ENCODE assay signal across 28 cellular contexts in the genomic region with DNA sequence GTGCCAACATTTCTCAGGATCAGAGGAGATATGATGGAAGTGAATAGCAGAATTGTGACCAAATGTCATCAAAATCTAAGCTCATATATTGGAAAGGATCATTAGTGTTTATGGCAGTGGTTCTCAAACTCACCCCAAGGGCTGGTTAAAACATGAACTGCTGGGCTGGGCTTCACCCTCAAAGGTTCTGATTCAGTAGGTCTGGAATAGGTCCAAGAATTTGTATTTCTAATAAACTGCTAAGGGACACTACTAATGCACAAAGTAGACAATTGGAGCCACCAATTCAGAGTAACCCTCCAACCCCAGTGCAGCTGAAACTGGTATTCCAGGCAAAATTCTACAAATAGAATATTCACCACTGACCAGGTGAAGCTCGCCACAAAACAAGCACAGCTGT.
DNase-seq lines count a peak whose midpoint lies in the region; ATAC-seq and TF ChIP-seq lines count a peak whose summit lies in the region.
"Had no signal": no experiment of that assay in that cellular context is flagged by ENCODE, and none has a peak within 500 bp of the region (broad histone marks: within the 10 kb centered on the region; RNA-seq: fewer than 3 reads in every experiment).

No MANE protein-coding gene starts in this region.

- no peaks in the 10 kb centered on the region for H3K36me3 ChIP-seq in naive thymus-derived CD4-positive, alpha-beta T cell (ENCODE audit: control insufficient read depth in 2 of 3, insufficient read depth in 3 of 3, low read length in 3 of 3)
- H3K36me3 ChIP-seq: BLaER1 treated with 17β-estradiol and CSF1 and Interleukin-3, amounts not matched to agents 10 nM and 100 nM; gastroesophageal sphincter; left ventricle myocardium inferior; thyroid gland had no signal

- no peaks in the 10 kb centered on the region for H3K9me3 Mint-ChIP-seq in activated T-helper 17 cell treated with anti-CD3 and anti-CD28 coated beads, Interleukin-2, amount 50 U/mL, for 72 hours
- peaks cover 0 to 3% (median 0%) of the 10 kb centered on the region in 11 donors for H3K9me3 Mint-ChIP-seq in naive thymus-derived CD4-positive, alpha-beta T cell
- H3K9me3 Mint-ChIP-seq: activated T-cell treated with anti-CD3 and anti-CD28 coated beads, Interleukin-2, amount 50 U/mL, for 24 hours; GM23338; natural killer cell; stimulated activated naive CD8-positive, alpha-beta T cell treated with anti-CD3 and anti-CD28 coated beads, Interleukin-15, Interleukin-2, amounts not matched to agents 100 ng/mL and 50 ng/mL, for 24 hours had no signal

- H3K9me3 ChIP-seq in naive thymus-derived CD4-positive, alpha-beta T cell (ENCODE audit: control insufficient read depth in 2 of 3, low read length in 3 of 3) = no peaks in the 10 kb centered on the region
- H3K9me3 ChIP-seq: BLaER1 treated with 17β-estradiol and CSF1 and Interleukin-3, amounts not matched to agents 10 nM and 100 nM; gastroesophageal sphincter; left ventricle myocardium inferior; thyroid gland had no signal

- peak; percentile 20 for DNase-seq in AG20443 (ENCODE audit: low spot score)
- DNase-seq in foreskin fibroblast = peak; percentile 26 to 64
- DNase-seq in GM10266 (ENCODE audit: extremely low spot score) = no peak
- no peak for DNase-seq in naive thymus-derived CD4-positive, alpha-beta T cell
- DNase-seq: activated CD4-positive, alpha-beta T cell treated with anti-CD3 and anti-CD28 coated beads for 4 hours; activated gamma-delta T cell treated with Interleukin-2 at 50 U/mL for 16 hours; activated T-cell treated with anti-CD3 and anti-CD28 coated beads, Interleukin-2, amount 50 U/mL, for 24 hours; COR-L47; effector CD4-positive, alpha-beta T cell; immature natural killer cell; left ventricle myocardium inferior; midbrain; natural killer cell; NCI-H146; NCI-H2107; NCI-H82; occipital lobe; thyroid gland had no signal

- H3K27ac Mint-ChIP-seq in activated T-helper 17 cell treated with anti-CD3 and anti-CD28 coated beads, Interleukin-2, amount 50 U/mL, for 72 hours = no peak overlapping the region
- no peak overlapping the region for H3K27ac Mint-ChIP-seq in naive thymus-derived CD4-positive, alpha-beta T cell
- H3K27ac Mint-ChIP-seq: activated T-cell treated with anti-CD3 and anti-CD28 coated beads, Interleukin-2, amount 50 U/mL, for 24 hours; GM23338; immature natural killer cell; natural killer cell; stimulated activated naive CD8-positive, alpha-beta T cell treated with anti-CD3 and anti-CD28 coated beads, Interleukin-15, Interleukin-2, amounts not matched to agents 100 ng/mL and 50 ng/mL, for 24 hours had no signal

- H3K4me3 Mint-ChIP-seq in activated T-helper 17 cell treated with anti-CD3 and anti-CD28 coated beads, Interleukin-2, amount 50 U/mL, for 72 hours = peak overlapping the region; percentile 17
- H3K4me3 Mint-ChIP-seq in naive thymus-derived CD4-positive, alpha-beta T cell = no peak overlapping the region
- H3K4me3 Mint-ChIP-seq: activated T-cell treated with anti-CD3 and anti-CD28 coated beads, Interleukin-2, amount 50 U/mL, for 24 hours; GM23338; immature natural killer cell; natural killer cell; stimulated activated naive CD8-positive, alpha-beta T cell treated with anti-CD3 and anti-CD28 coated beads, Interleukin-15, Interleukin-2, amounts not matched to agents 100 ng/mL and 50 ng/mL, for 24 hours had no signal

- ATAC-seq in HG03432 (IDR thresholded peaks at IDR 0.05; ENCODE audit: unreplicated experiment) (peak; percentile 18), GM21825 (IDR thresholded peaks at IDR 0.05; ENCODE audit: unreplicated experiment) (no peak)
- ATAC-seq in activated T-helper 17 cell treated with anti-CD3 and anti-CD28 coated beads, Interleukin-2, amount 50 U/mL, for 72 hours (replicated peaks) = no peak
- ATAC-seq in naive thymus-derived CD4-positive, alpha-beta T cell = no peak
- ATAC-seq: gastroesophageal sphincter, GM12878, GM23338, natural killer cell had no signal

- intact Hi-C loops in naive thymus-derived CD4-positive, alpha-beta T cell (cut with micrococcal nuclease) = no loop called here

- no peak overlapping the region for H3K4me3 ChIP-seq in foreskin fibroblast (ENCODE audit: low read depth in 1 of 2, low read length in 2 of 2)
- no peak overlapping the region for H3K4me3 ChIP-seq in naive thymus-derived CD4-positive, alpha-beta T cell (ENCODE audit: low read length)
- H3K4me3 ChIP-seq: BLaER1 treated with 17β-estradiol and CSF1 and Interleukin-3, amounts not matched to agents 10 nM and 100 nM; gastroesophageal sphincter; GM12878; GM23338; left ventricle myocardium inferior; thyroid gland had no signal

- POLR2A ChIA-PET in naive thymus-derived CD4-positive, alpha-beta T cell (lab: Charles Lee) = no interaction called here

- no peak overlapping the region for H3K27ac ChIP-seq in naive thymus-derived CD4-positive, alpha-beta T cell (ENCODE audit: low read depth, low read length)
- H3K27ac ChIP-seq: BLaER1 treated with 17β-estradiol and CSF1 and Interleukin-3, amounts not matched to agents 10 nM and 100 nM; gastroesophageal sphincter; HL-60; left ventricle myocardium inferior; thyroid gland; VCaP had no signal

- TF ChIP-seq CTCF in foreskin fibroblast (IDR thresholded peaks at IDR 0.05; ENCODE audit: low read depth, low read length) (no peak), GM10266 (IDR thresholded peaks at IDR 0.05; ENCODE audit: control insufficient read depth, insufficient read depth, low read depth, missing control alignments) (no peak)

- peaks cover 29% of the 10 kb centered on the region for H3K27me3 Mint-ChIP-seq in activated T-helper 17 cell treated with anti-CD3 and anti-CD28 coated beads, Interleukin-2, amount 50 U/mL, for 72 hours
- peaks cover 0 to 20% (median 15%) of the 10 kb centered on the region in 5 donors for H3K27me3 Mint-ChIP-seq in naive thymus-derived CD4-positive, alpha-beta T cell

- H3K36me3 Mint-ChIP-seq in activated T-helper 17 cell treated with anti-CD3 and anti-CD28 coated beads, Interleukin-2, amount 50 U/mL, for 72 hours (ENCODE audit: low read depth) = no peaks in the 10 kb centered on the region
- no peaks in the 10 kb centered on the region for H3K36me3 Mint-ChIP-seq in naive thymus-derived CD4-positive, alpha-beta T cell
- H3K36me3 Mint-ChIP-seq: immature natural killer cell, natural killer cell had no signal

- H3K27me3 ChIP-seq in naive thymus-derived CD4-positive, alpha-beta T cell (ENCODE audit: control insufficient read depth in 2 of 2, insufficient read depth in 2 of 2, low read length in 2 of 2) = no peaks in the 10 kb centered on the region
- H3K27me3 ChIP-seq: BLaER1 treated with 17β-estradiol and CSF1 and Interleukin-3, amounts not matched to agents 10 nM and 100 nM; gastroesophageal sphincter; thyroid gland had no signal

- CTCF ChIA-PET in naive thymus-derived CD4-positive, alpha-beta T cell (lab: Charles Lee) = no interaction called here

- no peaks in the 10 kb centered on the region for H3K4me1 ChIP-seq in naive thymus-derived CD4-positive, alpha-beta T cell (ENCODE audit: control insufficient read depth in 2 of 2, insufficient read depth in 2 of 2, low read length in 2 of 2)
- H3K4me1 ChIP-seq: BLaER1 treated with 17β-estradiol and CSF1 and Interleukin-3, amounts not matched to agents 10 nM and 100 nM; gastroesophageal sphincter; left ventricle myocardium inferior; thyroid gland had no signal

- H3K4me1 Mint-ChIP-seq in activated T-helper 17 cell treated with anti-CD3 and anti-CD28 coated beads, Interleukin-2, amount 50 U/mL, for 72 hours = no peaks in the 10 kb centered on the region
- H3K4me1 Mint-ChIP-seq in naive thymus-derived CD4-positive, alpha-beta T cell = no peaks in the 10 kb centered on the region
- H3K4me1 Mint-ChIP-seq: immature natural killer cell, natural killer cell had no signal

Comparison
In these comparisons a context has a peak if more than half of its experiments do, and no peak if none do; other contexts are left out.
1. DNase-seq: peak in AG20443 (single experiment) and foreskin fibroblast (2 of 2); none in GM10266 (single experiment) and naive thymus-derived CD4-positive, alpha-beta T cell (0 of 9).